In genomic region chr3:81048058-81048665, GRCh38 we compare ENCODE assay signal across 27 cellular contexts.
"Had no signal": no experiment of that assay in that cellular context is flagged by ENCODE, and none has a peak within 500 bp of the region (broad histone marks: within the 10 kb centered on the region; RNA-seq: fewer than 3 reads in every experiment).

No MANE protein-coding gene starts in this region.

- H3K27me3 ChIP-seq: dorsolateral prefrontal cortex, esophagus muscularis mucosa, foreskin keratinocyte, heart right ventricle, ovary, right lobe of liver, stomach, thyroid gland, vagina had no signal

- H3K4me1 ChIP-seq: esophagus muscularis mucosa, foreskin keratinocyte, heart right ventricle, lower lobe of right lung, stomach, thyroid gland, vagina had no signal

- H3K9me3 Mint-ChIP-seq: nephron progenitor cell had no signal

- H3K36me3 ChIP-seq: esophagus muscularis mucosa, heart right ventricle, lower lobe of right lung, ovary, right lobe of liver, stomach, thyroid gland, vagina had no signal

- H3K4me3 ChIP-seq: dorsolateral prefrontal cortex, esophagus muscularis mucosa, heart right ventricle, lower lobe of right lung, ovary, right lobe of liver, smooth muscle cell, stomach, thyroid gland, vagina had no signal

- H3K27ac ChIP-seq: dorsolateral prefrontal cortex, esophagus muscularis mucosa, foreskin keratinocyte, heart right ventricle, lower lobe of right lung, ovary, right lobe of liver, stomach, thyroid gland, vagina had no signal

- DNase-seq: dorsolateral prefrontal cortex; effector CD4-positive, alpha-beta T cell; foreskin keratinocyte; glutamatergic neuron; heart right ventricle; hippocampal formation; islet precursor cell; kidney glomerular epithelial cell; left colon; left ventricle myocardium superior; lower lobe of right lung; naive thymus-derived CD8-positive, alpha-beta T cell; nephron progenitor cell; occipital lobe; ovary; right lobe of liver; stimulated activated CD4-positive, alpha-beta T cell treated with anti-CD3 and anti-CD28 coated beads, Interleukin-12 subunit alpha, Interleukin-12 subunit beta, amount 100 ng/mL, for 4 hours; stimulated activated CD4-positive, alpha-beta T cell treated with anti-CD3 and anti-CD28 coated beads, Interleukin-1b, Interleukin-23, amount 100 ng/mL, for 48 hours; stimulated activated CD4-positive, alpha-beta T cell treated with anti-CD3 and anti-CD28 coated beads, Interleukin-4, amount 100 ng/mL, for 1 hour; stimulated activated CD8-positive, alpha-beta memory T cell treated with anti-CD3 and anti-CD28 coated beads, Interleukin-4, amount 100 ng/mL, for 48 hours; stimulated activated naive CD4-positive, alpha-beta T cell; stomach; thyroid gland; trophoblast cell had no signal

- ATAC-seq: foreskin keratinocyte; heart right ventricle; left colon; left ventricle myocardium superior; lower lobe of right lung; naive thymus-derived CD8-positive, alpha-beta T cell had no signal

- H3K4me2 ChIP-seq: smooth muscle cell had no signal

- H3K9me3 ChIP-seq: esophagus muscularis mucosa, lower lobe of right lung, ovary, right lobe of liver, stomach, thyroid gland, vagina had no signal

- H3K36me3 Mint-ChIP-seq: naive thymus-derived CD8-positive, alpha-beta T cell had no signal

- H3K4me1 Mint-ChIP-seq: naive thymus-derived CD8-positive, alpha-beta T cell; nephron progenitor cell had no signal

- H3K4me3 Mint-ChIP-seq: naive thymus-derived CD8-positive, alpha-beta T cell; nephron progenitor cell had no signal

- H3K27me3 Mint-ChIP-seq: naive thymus-derived CD8-positive, alpha-beta T cell had no signal

- H3K27ac Mint-ChIP-seq: naive thymus-derived CD8-positive, alpha-beta T cell; nephron progenitor cell had no signal
